In genomic region chr5:152004095-152004494, GRCh38 we compare ENCODE assay signal across 23 cellular contexts.
"Had no signal": no experiment of that assay in that cellular context is flagged by ENCODE, and none has a peak within 500 bp of the region (broad histone marks: within the 10 kb centered on the region; RNA-seq: fewer than 3 reads in every experiment).

No MANE protein-coding gene starts in this region.

- H3K4me1 ChIP-seq: breast epithelium, SJSA1 had no signal

- H3K27me3 Mint-ChIP-seq: activated CD4-positive, alpha-beta T cell treated with anti-CD3 and anti-CD28 coated beads for 36 hours; activated CD8-positive, alpha-beta T cell treated with anti-CD3 and anti-CD28 coated beads for 36 hours; T-helper 17 cell had no signal

- H3K4me3 Mint-ChIP-seq: activated CD4-positive, alpha-beta T cell treated with anti-CD3 and anti-CD28 coated beads for 36 hours; activated CD8-positive, alpha-beta T cell treated with anti-CD3 and anti-CD28 coated beads for 36 hours; activated T-cell treated with anti-CD3 and anti-CD28 coated beads, Interleukin-2, amount 50 U/mL, for 72 hours; T-helper 17 cell had no signal

- H3K27ac Mint-ChIP-seq: activated CD4-positive, alpha-beta T cell treated with anti-CD3 and anti-CD28 coated beads for 36 hours; activated CD8-positive, alpha-beta T cell treated with anti-CD3 and anti-CD28 coated beads for 36 hours; activated T-cell treated with anti-CD3 and anti-CD28 coated beads, Interleukin-2, amount 50 U/mL, for 72 hours; activated T-helper 2 cell treated with anti-CD3 and anti-CD28 coated beads, Interferon-gamma antibody, Interleukin-2, Interleukin-4, amounts not matched to agents 10 μg/mL and 5 μg/mL and 100 μg/mL, durations not matched to agents 14 hours and 24 hours and 36 hours; T-helper 17 cell had no signal

- DNase-seq: activated CD4-positive, alpha-beta T cell treated with anti-CD3 and anti-CD28 coated beads for 36 hours; activated CD8-positive, alpha-beta memory T cell treated with anti-CD3 and anti-CD28 coated beads, Interleukin-2, amount 50 U/mL, for 4 hours; activated CD8-positive, alpha-beta T cell treated with anti-CD3 and anti-CD28 coated beads for 36 hours; activated gamma-delta T cell treated with Interleukin-2 at 50 U/mL for 16 hours; activated naive CD4-positive, alpha-beta T cell treated with anti-CD3 and anti-CD28 coated beads, Interleukin-2, amount 50 U/mL, for 16 hours; activated T-cell treated with anti-CD3 and anti-CD28 coated beads, Interleukin-2, amount 50 U/mL, for 72 hours; aorta; Kasumi-1; KBM-7; NCI-H146; NCI-H187 treated with DMSO at 0.1 percent for 48 hours; NCI-H2171; NCI-H2227 treated with DMSO at 0.1 percent for 48 hours; NCI-H446 treated with DMSO at 0.1 percent for 48 hours; NCI-H526 treated with DMSO at 0.1 percent for 48 hours; PC-3; SHP77; T-helper 17 cell; T-helper 9 cell had no signal

- H3K36me3 ChIP-seq: breast epithelium, SJSA1 had no signal

- H3K9me3 ChIP-seq: SJSA1 had no signal

- H3K27ac ChIP-seq: breast epithelium, SJSA1 had no signal

- H3K27me3 ChIP-seq: breast epithelium, SJSA1 had no signal

- H3K4me1 Mint-ChIP-seq: activated CD4-positive, alpha-beta T cell treated with anti-CD3 and anti-CD28 coated beads for 36 hours had no signal

- ATAC-seq: activated CD4-positive, alpha-beta T cell treated with anti-CD3 and anti-CD28 coated beads for 36 hours; activated CD8-positive, alpha-beta T cell treated with anti-CD3 and anti-CD28 coated beads for 36 hours; activated T-cell treated with anti-CD3 and anti-CD28 coated beads, Interleukin-2, amount 50 U/mL, for 72 hours; PC-3; SK-N-SH treated with all-trans-retinoic acid at 6 μM for 48 hours; T-helper 17 cell had no signal

- H3K4me3 ChIP-seq: breast epithelium, SJSA1 had no signal
